In genomic region chr12:80233926-80234325, GRCh38 we compare ENCODE assay signal across 15 cellular contexts.
DNase-seq lines count a peak whose midpoint lies in the region; ATAC-seq lines count a peak whose summit lies in the region.
"Had no signal": no experiment of that assay in that cellular context is flagged by ENCODE, and none has a peak within 500 bp of the region (broad histone marks: within the 10 kb centered on the region; RNA-seq: fewer than 3 reads in every experiment).

No MANE protein-coding gene starts in this region.

- DNase-seq in NCI-H1417 (lab: John Stamatoyannopoulos, UW), result peak in 2 of 3 experiments; percentile 22 to 78
- no peak for DNase-seq in NCI-H1417 treated with DMSO at 0.1 percent for 48 hours (lab: John Stamatoyannopoulos, UW)
- DNase-seq in NCI-H748 (lab: John Stamatoyannopoulos, UW; ENCODE audit: unreplicated experiment), result peak; percentile 33
- no peak for DNase-seq in NCI-H748 treated with DMSO at 0.1 percent for 48 hours (lab: John Stamatoyannopoulos, UW)
- peak; percentile 86 for DNase-seq in DMS53 treated with DMSO at 0.1 percent for 48 hours (lab: John Stamatoyannopoulos, UW; ENCODE audit: unreplicated experiment)
- peak; percentile 71 for DNase-seq in NCI-H510A treated with DMSO at 0.1 percent for 48 hours (lab: John Stamatoyannopoulos, UW)
- no peak for DNase-seq in hepatic stellate cell (ENCODE audit: low spot score)
- DNase-seq: 8988T; CD4-positive, CD25-positive, alpha-beta regulatory T cell; DMS 273 treated with DMSO at 0.1 percent for 48 hours; DMS79 treated with DMSO at 0.1 percent for 48 hours; EL; H7 had no signal

- ATAC-seq in GM19452 (IDR thresholded peaks at IDR 0.05; ENCODE audit: unreplicated experiment), result no peak
- ATAC-seq: GM23338 had no signal

Comparison
In these comparisons a context has a peak if more than half of its experiments do, and no peak if none do; other contexts are left out.
1. DNase-seq: peak in NCI-H1417 (2 of 3), NCI-H748 (single experiment), DMS53 treated with DMSO at 0.1 percent for 48 hours (single experiment) and NCI-H510A treated with DMSO at 0.1 percent for 48 hours (single experiment); none in NCI-H1417 treated with DMSO at 0.1 percent for 48 hours (single experiment), NCI-H748 treated with DMSO at 0.1 percent for 48 hours (single experiment) and hepatic stellate cell (single experiment).